In genomic region chr19:29421186-29421525, GRCh38 we compare ENCODE assay signal across 17 cellular contexts.
"Had no signal": no experiment of that assay in that cellular context is flagged by ENCODE, and none has a peak within 500 bp of the region (broad histone marks: within the 10 kb centered on the region; RNA-seq: fewer than 3 reads in every experiment).

No MANE protein-coding gene starts in this region.

- H3K27ac ChIP-seq: ascending aorta, breast epithelium, gastroesophageal sphincter, sigmoid colon, spleen had no signal

- H3K9me3 Mint-ChIP-seq: T-helper 1 cell treated with Interleukin-12 subunit alpha and Interleukin-12 subunit beta and Interleukin-4 antibody, amounts not matched to agents 30 μg/mL and 1 μg/mL, for 36 hours had no signal

- H3K27ac Mint-ChIP-seq: stimulated activated naive B cell treated with anti-CD40 and anti-IgM and Interleukin-4, amounts not matched to agents 10 μg/mL and 1 μg/mL and 100 μg/mL, for 72 hours; T-helper 1 cell treated with Interleukin-12 subunit alpha and Interleukin-12 subunit beta and Interleukin-4 antibody, amounts not matched to agents 30 μg/mL and 1 μg/mL, for 36 hours had no signal

- H3K36me3 ChIP-seq: ascending aorta, breast epithelium, gastroesophageal sphincter, sigmoid colon, spleen had no signal

- H3K9me3 ChIP-seq: ascending aorta, sigmoid colon had no signal

- H3K27me3 Mint-ChIP-seq: stimulated activated naive B cell treated with anti-CD40 and anti-IgM and Interleukin-4, amounts not matched to agents 10 μg/mL and 1 μg/mL and 100 μg/mL, for 72 hours had no signal

- H3K4me1 Mint-ChIP-seq: naive thymus-derived CD8-positive, alpha-beta T cell; stimulated activated naive B cell treated with anti-CD40 and anti-IgM and Interleukin-4, amounts not matched to agents 10 μg/mL and 1 μg/mL and 100 μg/mL, for 72 hours had no signal

- DNase-seq: activated CD4-positive, alpha-beta T cell treated with anti-CD3 and anti-CD28 coated beads, Interleukin-2, amount 50 U/mL, for 1 hour; activated CD8-positive, alpha-beta memory T cell treated with anti-CD3 and anti-CD28 coated beads, Interleukin-2, amount 50 U/mL, for 4 hours; activated naive CD4-positive, alpha-beta T cell treated with anti-CD3 and anti-CD28 coated beads, Interleukin-2, amount 50 U/mL, for 16 hours; activated T-cell treated with anti-CD3 and anti-CD28 coated beads, Interleukin-2, amount 50 U/mL, for 4 hours; cerebellar nuclear complex; cortex of kidney; left cardiac atrium; mesenchymal stem cell; naive thymus-derived CD8-positive, alpha-beta T cell; sigmoid colon; spleen; stimulated activated CD4-positive, alpha-beta T cell treated with anti-CD3 and anti-CD28 coated beads, Interleukin-4, amount 100 ng/mL, for 4 hours; stimulated activated naive B cell treated with anti-CD40 and anti-IgM and Interleukin-4, amounts not matched to agents 10 μg/mL and 1 μg/mL and 100 μg/mL, for 72 hours had no signal

- H3K36me3 Mint-ChIP-seq: naive thymus-derived CD8-positive, alpha-beta T cell; stimulated activated naive B cell treated with anti-CD40 and anti-IgM and Interleukin-4, amounts not matched to agents 10 μg/mL and 1 μg/mL and 100 μg/mL, for 72 hours had no signal

- H3K4me3 ChIP-seq: ascending aorta, breast epithelium, gastroesophageal sphincter, sigmoid colon, spleen had no signal

- H3K4me3 Mint-ChIP-seq: activated T-cell treated with anti-CD3 and anti-CD28 coated beads, Interleukin-2, amount 50 U/mL, for 4 hours; naive thymus-derived CD8-positive, alpha-beta T cell; stimulated activated naive B cell treated with anti-CD40 and anti-IgM and Interleukin-4, amounts not matched to agents 10 μg/mL and 1 μg/mL and 100 μg/mL, for 72 hours; T-helper 1 cell treated with Interleukin-12 subunit alpha and Interleukin-12 subunit beta and Interleukin-4 antibody, amounts not matched to agents 30 μg/mL and 1 μg/mL, for 36 hours had no signal

- H3K4me1 ChIP-seq: ascending aorta, breast epithelium, gastroesophageal sphincter, sigmoid colon, spleen had no signal

- H3K27me3 ChIP-seq: ascending aorta, sigmoid colon had no signal
